1 cellular context compared by ENCODE assay signal in the genomic region with DNA sequence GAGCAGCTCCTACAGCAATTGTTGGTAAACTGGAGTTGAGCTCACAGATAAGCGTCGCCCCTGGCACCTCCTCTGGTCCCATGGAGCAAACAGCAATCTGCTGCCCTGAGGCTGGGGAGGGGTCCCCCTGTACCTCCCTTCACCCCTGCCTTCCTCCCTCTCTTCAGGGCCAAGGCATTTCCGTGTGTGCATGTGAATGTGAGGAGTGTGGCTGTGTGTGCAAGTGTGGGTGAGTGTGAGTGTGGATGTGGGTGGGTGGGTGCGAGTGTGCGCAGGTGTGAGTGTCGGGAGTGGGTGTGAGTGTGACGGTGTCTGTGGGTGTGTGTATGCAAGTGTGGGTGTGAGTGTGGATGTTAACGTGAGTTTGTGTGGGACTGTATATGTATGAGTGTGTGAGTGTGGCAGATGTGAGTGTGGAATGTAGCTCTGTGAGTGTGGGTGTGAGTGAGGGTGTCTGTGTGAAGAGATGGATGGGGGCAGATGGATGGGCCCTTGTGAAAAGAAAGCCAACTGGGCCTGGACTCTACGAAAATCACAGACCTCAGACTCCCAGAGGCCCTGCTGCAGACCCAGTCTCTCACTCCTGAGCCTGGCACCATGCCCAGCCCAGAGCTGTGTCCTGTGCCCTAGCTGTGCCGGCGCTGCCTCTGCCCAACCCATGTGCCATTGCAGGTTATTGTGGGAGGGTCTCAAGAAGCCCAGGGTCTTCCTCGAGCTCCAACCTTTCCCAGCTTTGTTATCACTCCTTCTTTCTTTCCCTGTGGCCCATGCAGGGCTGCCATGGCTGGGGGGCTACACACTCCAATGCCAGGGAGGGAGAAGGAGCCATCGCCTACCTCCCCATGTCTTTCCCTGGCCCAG.
TF ChIP-seq lines count a peak whose summit lies in the region.

No MANE protein-coding gene starts in this region.

TF ChIP-seq in H1, 55 proteins besides CTCF, POLR2A, EP300 and RAD21:
- TF ChIP-seq BCL11A (IDR thresholded peaks at IDR 0.05; ENCODE audit: low read depth in 2 of 2, low read length in 2 of 2): no peak
- no peak for TF ChIP-seq HDAC6 (IDR thresholded peaks at IDR 0.05; ENCODE audit: low read depth, low read length)
- no peak for TF ChIP-seq CHD2 (IDR thresholded peaks at IDR 0.05; ENCODE audit: low read length)
- no peak for TF ChIP-seq CBX5 (IDR thresholded peaks at IDR 0.05; ENCODE audit: low read depth, low read length)
- no peak for TF ChIP-seq EZH2 (IDR thresholded peaks at IDR 0.05; ENCODE audit: low read depth, low read length, severe bottlenecking)
- no peak for TF ChIP-seq KDM4A (IDR thresholded peaks at IDR 0.05; ENCODE audit: low read depth, low read length, severe bottlenecking)
- no peak for TF ChIP-seq TBP (IDR thresholded peaks at IDR 0.05; ENCODE audit: low read depth, low read length)
- no peak for TF ChIP-seq POLR2AphosphoS5 (IDR thresholded peaks at IDR 0.05; ENCODE audit: low read depth, low read length)
